ENCODE assay signal across 19 cellular contexts in genomic region chr7:116601426-116601825, GRCh38.
DNase-seq lines count a peak whose midpoint lies in the region; ATAC-seq and TF ChIP-seq lines count a peak whose summit lies in the region.
"Had no signal": no experiment of that assay in that cellular context is flagged by ENCODE, and none has a peak within 500 bp of the region (broad histone marks: within the 10 kb centered on the region; RNA-seq: fewer than 3 reads in every experiment).

No MANE protein-coding gene starts in this region.

- H3K27me3 Mint-ChIP-seq in activated naive CD4-positive, alpha-beta T cell treated with anti-CD3 and anti-CD28 coated beads for 36 hours (ENCODE audit: low read depth), result no peaks in the 10 kb centered on the region
- peaks cover 6% of the 10 kb centered on the region for H3K27me3 Mint-ChIP-seq in activated CD4-positive, alpha-beta memory T cell treated with anti-CD3 and anti-CD28 coated beads for 36 hours
- peaks cover 19% of the 10 kb centered on the region for H3K27me3 Mint-ChIP-seq in stimulated activated memory B cell treated with anti-CD40 and anti-IgM and Interleukin-4, amounts not matched to agents 10 μg/mL and 1 μg/mL and 100 μg/mL, for 72 hours

- CTCF ChIA-PET in activated naive CD4-positive, alpha-beta T cell treated with anti-CD3 and anti-CD28 coated beads for 36 hours (lab: Charles Lee), result interaction anchor here (5.2 kb wide), 1 partner anchor 10 kb away, joined by 28 read pairs; no protein-coding TSS in a partner anchor
- CTCF ChIA-PET in HEK293T (lab: Yijun Ruan, JAX), result interaction anchor here (0.6 to 1.5 kb wide), 2 partner anchors 9 to 69 kb away, joined by 4 to 5 read pairs; no protein-coding TSS in a partner anchor
- CTCF ChIA-PET in activated CD4-positive, alpha-beta memory T cell treated with anti-CD3 and anti-CD28 coated beads for 36 hours (lab: Charles Lee), result interaction anchor here (0.8 to 4.3 kb wide), 2 partner anchors 10 to 75 kb away, joined by 3 to 30 read pairs; no protein-coding TSS in a partner anchor

- peaks cover 3% of the 10 kb centered on the region for H3K4me1 Mint-ChIP-seq in activated naive CD4-positive, alpha-beta T cell treated with anti-CD3 and anti-CD28 coated beads for 36 hours (ENCODE audit: low read depth)
- peaks cover 9% of the 10 kb centered on the region for H3K4me1 Mint-ChIP-seq in activated CD4-positive, alpha-beta memory T cell treated with anti-CD3 and anti-CD28 coated beads for 36 hours (ENCODE audit: low read depth)
- H3K4me1 Mint-ChIP-seq in stimulated activated memory B cell treated with anti-CD40 and anti-IgM and Interleukin-4, amounts not matched to agents 10 μg/mL and 1 μg/mL and 100 μg/mL, for 72 hours, result peaks cover 14% of the 10 kb centered on the region

- no peak overlapping the region for H3K4me3 ChIP-seq in foreskin fibroblast (ENCODE audit: low read depth in 1 of 2, low read length in 2 of 2)
- H3K4me3 ChIP-seq: lower lobe of right lung, tibial artery had no signal

- POLR2A ChIA-PET in HEK293T (lab: Yijun Ruan, JAX), result no interaction called here
- POLR2A ChIA-PET in activated CD4-positive, alpha-beta memory T cell treated with anti-CD3 and anti-CD28 coated beads for 36 hours (lab: Charles Lee), result no interaction called here

- no peak for TF ChIP-seq CTCF in foreskin fibroblast (IDR thresholded peaks at IDR 0.05; ENCODE audit: low read depth, low read length)

- peak; percentile 82 for ATAC-seq in stimulated activated memory B cell treated with anti-CD40 and anti-IgM and Interleukin-4, amounts not matched to agents 10 μg/mL and 1 μg/mL and 100 μg/mL, for 72 hours
- no peak for ATAC-seq in HG03280 (IDR thresholded peaks at IDR 0.05; ENCODE audit: unreplicated experiment)
- ATAC-seq: lower lobe of right lung, Right ventricle myocardium inferior, sciatic nerve had no signal

- intact Hi-C loops in activated naive CD4-positive, alpha-beta T cell treated with anti-CD3 and anti-CD28 coated beads for 36 hours (cut with micrococcal nuclease), result no loop called here
- intact Hi-C loops in activated CD4-positive, alpha-beta memory T cell treated with anti-CD3 and anti-CD28 coated beads for 36 hours (cut with micrococcal nuclease), result loop anchor here (2.0 kb wide), 1 partner anchor 29 kb away; no protein-coding TSS in a partner anchor

- no peak overlapping the region for H3K27ac Mint-ChIP-seq in activated naive CD4-positive, alpha-beta T cell treated with anti-CD3 and anti-CD28 coated beads for 36 hours
- H3K27ac Mint-ChIP-seq in activated CD4-positive, alpha-beta memory T cell treated with anti-CD3 and anti-CD28 coated beads for 36 hours, result no peak overlapping the region
- H3K27ac Mint-ChIP-seq in stimulated activated memory B cell treated with anti-CD40 and anti-IgM and Interleukin-4, amounts not matched to agents 10 μg/mL and 1 μg/mL and 100 μg/mL, for 72 hours, result peak overlapping the region; percentile 13

- no peaks in the 10 kb centered on the region for H3K36me3 Mint-ChIP-seq in activated naive CD4-positive, alpha-beta T cell treated with anti-CD3 and anti-CD28 coated beads for 36 hours (ENCODE audit: low read depth)
- H3K36me3 Mint-ChIP-seq in activated CD4-positive, alpha-beta memory T cell treated with anti-CD3 and anti-CD28 coated beads for 36 hours, result no peaks in the 10 kb centered on the region
- H3K36me3 Mint-ChIP-seq in stimulated activated memory B cell treated with anti-CD40 and anti-IgM and Interleukin-4, amounts not matched to agents 10 μg/mL and 1 μg/mL and 100 μg/mL, for 72 hours, result no peaks in the 10 kb centered on the region

- peak; percentile 28 for DNase-seq in activated naive CD4-positive, alpha-beta T cell treated with anti-CD3 and anti-CD28 coated beads for 36 hours
- DNase-seq in activated naive CD4-positive, alpha-beta T cell treated with anti-CD3 and anti-CD28 coated beads, Interleukin-2, amount 50 U/mL, for 16 hours, result no peak
- DNase-seq in HEK293T (ENCODE audit: extremely low spot score) (no peak), foreskin fibroblast (no peak), foreskin melanocyte (no peak)
- DNase-seq in activated CD4-positive, alpha-beta memory T cell treated with anti-CD3 and anti-CD28 coated beads for 36 hours, result peak; percentile 61
- DNase-seq: AML-193; amygdala; caudate nucleus; effector CD8-positive, alpha-beta T cell; Kasumi-1; lower lobe of right lung; NCI-H146; tibial artery; WERI-Rb-1 had no signal

- no peaks in the 10 kb centered on the region for H3K9me3 Mint-ChIP-seq in activated naive CD4-positive, alpha-beta T cell treated with anti-CD3 and anti-CD28 coated beads for 36 hours
- H3K9me3 Mint-ChIP-seq in activated CD4-positive, alpha-beta memory T cell treated with anti-CD3 and anti-CD28 coated beads for 36 hours, result no peaks in the 10 kb centered on the region
- no peaks in the 10 kb centered on the region for H3K9me3 Mint-ChIP-seq in stimulated activated memory B cell treated with anti-CD40 and anti-IgM and Interleukin-4, amounts not matched to agents 10 μg/mL and 1 μg/mL and 100 μg/mL, for 72 hours

- H3K4me3 Mint-ChIP-seq in activated naive CD4-positive, alpha-beta T cell treated with anti-CD3 and anti-CD28 coated beads for 36 hours, result no peak overlapping the region
- H3K4me3 Mint-ChIP-seq in activated CD4-positive, alpha-beta memory T cell treated with anti-CD3 and anti-CD28 coated beads for 36 hours, result no peak overlapping the region
- no peak overlapping the region for H3K4me3 Mint-ChIP-seq in stimulated activated memory B cell treated with anti-CD40 and anti-IgM and Interleukin-4, amounts not matched to agents 10 μg/mL and 1 μg/mL and 100 μg/mL, for 72 hours

TF ChIP-seq in HEK293T, 16 proteins besides CTCF, POLR2A, EP300 and RAD21:
- no peak for TF ChIP-seq TARDBP (IDR thresholded peaks at IDR 0.05)
- no peak for TF ChIP-seq ELF4 (IDR thresholded peaks at IDR 0.05)
- no peak for TF ChIP-seq CTBP1 (IDR thresholded peaks at IDR 0.05; ENCODE audit: borderline replicate concordance)
- peak; percentile 76 for TF ChIP-seq PKNOX1 (IDR thresholded peaks at IDR 0.05)

Comparison
In these comparisons a context has a peak if more than half of its experiments do, and no peak if none do; other contexts are left out.
1. DNase-seq: peak in activated naive CD4-positive, alpha-beta T cell treated with anti-CD3 and anti-CD28 coated beads for 36 hours (single experiment) and activated CD4-positive, alpha-beta memory T cell treated with anti-CD3 and anti-CD28 coated beads for 36 hours (single experiment); none in activated naive CD4-positive, alpha-beta T cell treated with anti-CD3 and anti-CD28 coated beads, Interleukin-2, amount 50 U/mL, for 16 hours (single experiment), HEK293T (single experiment), foreskin fibroblast (0 of 2) and foreskin melanocyte (single experiment).